32 cellular contexts compared by ENCODE assay signal in genomic region chr11:5200582-5200981, GRCh38. TPM values are rescaled to one million over a fixed set of nuclear protein-coding genes. Genes with fewer than 3 reads are reported as not detected.
"Had no signal": no experiment of that assay in that cellular context is flagged by ENCODE, and none has a peak within 500 bp of the region (broad histone marks: within the 10 kb centered on the region; RNA-seq: fewer than 3 reads in every experiment).

TSS of gene OR51V1 (minus strand) at chr11:5200682. CDS start at chr11:5200682, 0 bp downstream.

- H3K4me3 Mint-ChIP-seq: mesothelial cell of epicardium, naive B cell had no signal

- H3K36me3 Mint-ChIP-seq: mesothelial cell of epicardium, naive B cell had no signal

- H3K9me3 Mint-ChIP-seq: mesothelial cell of epicardium, naive B cell had no signal

- H3K4me1 ChIP-seq: esophagus muscularis mucosa, gastrocnemius medialis, heart right ventricle, left lung, lower lobe of right lung had no signal

- H3K27ac Mint-ChIP-seq: mesothelial cell of epicardium, naive B cell had no signal

- DNase-seq: dermis blood vessel endothelial cell; dorsolateral prefrontal cortex; effector CD4-positive, alpha-beta T cell; effector memory CD4-positive, alpha-beta T cell; foreskin fibroblast; foreskin melanocyte; gastrocnemius medialis; glutamatergic neuron; head of caudate nucleus; heart right ventricle; hippocampal formation; left cardiac atrium; left ventricle myocardium superior; lower lobe of right lung; mesenchymal stem cell; mucosa of descending colon; naive B cell had no signal

- FAIRE-seq: endothelial cell of umbilical vein, islet of Langerhans, keratinocyte had no signal

- H3K27ac ChIP-seq: coronary artery, dorsolateral prefrontal cortex, esophagus muscularis mucosa, gastrocnemius medialis, heart right ventricle, left lung, lower lobe of right lung had no signal

- H3K9me3 ChIP-seq: esophagus muscularis mucosa, gastrocnemius medialis, heart right ventricle, left lung, lower lobe of right lung, mucosa of descending colon had no signal

- H3K36me3 ChIP-seq: esophagus muscularis mucosa, gastrocnemius medialis, heart right ventricle, left lung, lower lobe of right lung had no signal

- ATAC-seq: gastrocnemius medialis, heart right ventricle, left cardiac atrium, left lung, left ventricle myocardium superior, lower lobe of right lung, mucosa of descending colon had no signal

- H3K4me3 ChIP-seq: coronary artery, dorsolateral prefrontal cortex, esophagus muscularis mucosa, gastrocnemius medialis, heart right ventricle, left lung, lower lobe of right lung, mucosa of descending colon had no signal

- H3K27me3 ChIP-seq: esophagus muscularis mucosa, gastrocnemius medialis, left lung had no signal

- H3K4me1 Mint-ChIP-seq: naive B cell had no signal

RNA-seq across cellular contexts. Expression of gene OR51V1, which starts in this region (rescaled TPM):
- total RNA-seq: dermis blood vessel endothelial cell, dorsolateral prefrontal cortex, endothelial cell of umbilical vein, epithelial cell of proximal tubule, esophagus muscularis mucosa, gastrocnemius medialis, glomerular endothelial cell, heart right ventricle, kidney epithelial cell, left cardiac atrium, left lung, left ventricle myocardium superior, lower leg skin, lower lobe of right lung, lung microvascular endothelial cell, mesenteric fat pad, mesothelial cell of epicardium, mucosa of descending colon, myocyte had no signal
- polyA plus RNA-seq: endothelial cell of umbilical vein, esophagus, heart right ventricle, keratinocyte had no signal
